ENCODE assay signal across 8 cellular contexts in the genomic region with DNA sequence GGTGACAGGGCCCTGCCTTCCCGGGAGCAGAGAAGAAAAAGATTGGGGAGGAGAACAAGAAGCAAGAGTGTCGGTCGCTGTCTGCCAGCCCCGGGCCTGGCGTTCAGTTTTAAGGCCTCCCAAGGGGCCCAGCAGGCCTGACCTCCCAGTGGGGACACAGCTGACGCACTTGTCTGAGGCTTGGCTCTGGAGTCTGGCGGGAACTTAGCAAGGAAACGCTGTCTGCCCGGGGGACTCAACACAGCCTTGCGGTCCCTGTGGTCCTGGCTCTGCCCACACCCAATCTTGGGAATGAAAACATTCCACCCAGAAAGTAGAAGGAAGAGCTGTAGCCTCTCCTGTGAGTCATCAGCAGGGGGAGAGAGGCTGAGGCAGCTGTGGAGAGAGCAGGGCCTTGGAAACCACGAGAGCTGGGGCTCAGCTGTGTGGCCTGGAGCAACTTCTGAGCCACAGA. TPM values are rescaled to one million over a fixed set of nuclear protein-coding genes. Genes with fewer than 3 reads are reported as not detected.
DNase-seq lines count a peak whose midpoint lies in the region; TF ChIP-seq lines count a peak whose summit lies in the region.

No MANE protein-coding gene starts in this region.

- intact Hi-C loops in mammary epithelial cell (cut with micrococcal nuclease) = no loop called here
- intact Hi-C loops in testis (cut with DNase I; ENCODE audit: low total_unique reads) = no loop called here

- H3K9me3 ChIP-seq in mammary epithelial cell (replicated peaks; ENCODE audit: insufficient read depth, low read length) = no peaks in the 10 kb centered on the region
- H3K9me3 ChIP-seq in testis = no peaks in the 10 kb centered on the region

- peak overlapping the region; percentile 56 for H3K4me2 ChIP-seq in mammary epithelial cell (ENCODE audit: insufficient read depth, low read depth, low read length)

- no peak for TF ChIP-seq POLR2A in testis (IDR thresholded peaks at IDR 0.05)

- no peak overlapping the region for H3K4me3 ChIP-seq in mammary epithelial cell (replicated peaks in 1 of 3; ENCODE audit: insufficient read depth in 1 of 3, low read depth in 2 of 3, low read length in 3 of 3)
- no peak overlapping the region for H3K4me3 ChIP-seq in testis

- DNase-seq in A172 (ENCODE audit: low spot score) (peak; percentile 98), HT1080 (ENCODE audit: low read depth) (peak; percentile 99), mammary epithelial cell (peak; percentile 97), testis (peak; percentile 68)
- DNase-seq in activated CD8-positive, alpha-beta memory T cell treated with anti-CD3 and anti-CD28 coated beads, Interleukin-2, amount 50 U/mL, for 4 hours = no peak
- no peak for DNase-seq in stimulated activated naive CD4-positive, alpha-beta T cell treated with Interleukin-2 at 50 U/mL for 16 hours (lab: John Stamatoyannopoulos, UW)
- DNase-seq in activated CD8-positive, alpha-beta memory T cell treated with anti-CD3 and anti-CD28 coated beads for 24 hours = no peak

- dilution Hi-C loops in mammary epithelial cell (cut with HindIII; ENCODE audit: low sequenced_read_pairs) = no loop called here

- peaks cover 4% of the 10 kb centered on the region for H3K36me3 ChIP-seq in mammary epithelial cell (ENCODE audit: insufficient read depth, low read length)
- H3K36me3 ChIP-seq in testis (ENCODE audit: low read depth, missing control alignments) = no peaks in the 10 kb centered on the region

- TF ChIP-seq CTCF in mammary epithelial cell (conservative IDR thresholded peaks at IDR 0.05 in 1 of 2, IDR thresholded peaks at IDR 0.05 in 1 of 2; ENCODE audit: extremely low read depth in 1 of 2, insufficient read depth in 1 of 2, low read depth in 1 of 2, low read length in 2 of 2) (no peak), testis (IDR thresholded peaks at IDR 0.05) (no peak)

- H3K9ac ChIP-seq in mammary epithelial cell (ENCODE audit: insufficient read depth, low read length) = peak overlapping the region; percentile 15

- CTCF ChIA-PET in mammary epithelial cell (lab: Charles Lee; ENCODE audit: low non-redundant PET) = interaction anchor here (0.6 kb wide), 1 partner anchor 74 kb away, joined by 3 read pairs; no protein-coding TSS in a partner anchor

- BruUV-seq in mammary epithelial cell (replicated peaks; lab: Mats Ljungman, UMichigan) = no TSS peak

- H3K27me3 ChIP-seq in mammary epithelial cell (ENCODE audit: insufficient read depth, low read length) (no peaks in the 10 kb centered on the region), layer of hippocampus (ENCODE audit: control insufficient read depth, insufficient read depth, low read length) (no peaks in the 10 kb centered on the region), testis (no peaks in the 10 kb centered on the region)

- H4K20me1 ChIP-seq in mammary epithelial cell (ENCODE audit: insufficient read depth, low read length) = no peaks in the 10 kb centered on the region

- WGBS in mammary epithelial cell (ENCODE audit: low coverage, missing lambda C conversion rate) = 4% methylated on average over 10 of the region's 11 CpGs
- 40 to 46% methylated on average over 6 to 11 of the region's 11 CpGs for WGBS in testis, 2 donors

- peaks cover 18% of the 10 kb centered on the region for H3K4me1 ChIP-seq in mammary epithelial cell (ENCODE audit: insufficient read depth, low read length)
- peaks cover 36% of the 10 kb centered on the region for H3K4me1 ChIP-seq in testis

- H3K27ac ChIP-seq in mammary epithelial cell (ENCODE audit: insufficient read depth, low read depth, low read length) (peak overlapping the region; percentile 54), layer of hippocampus (ENCODE audit: low read depth, low read length) (peak overlapping the region; percentile 79), testis (peak overlapping the region; percentile 80 to 90)

- no peaks in the 10 kb centered on the region for H3K79me2 ChIP-seq in mammary epithelial cell (ENCODE audit: insufficient read depth, low read length)

- in situ Hi-C loops in mammary epithelial cell (cut with MboI; ENCODE audit: low sequenced_read_pairs in 2 of 2) = no loop called here

- H2AFZ ChIP-seq in mammary epithelial cell (ENCODE audit: low read depth, low read length) = peak overlapping the region; percentile 57

RNA-seq across cellular contexts. Expression of a gene that starts 54.4 kb away (rescaled TPM):
- total RNA-seq in A172 (2014; rRNA removed; shearing (Covaris generic)) = 6.9 and 7.7 TPM in 2 replicates
- total RNA-seq in HT1080 (2014; rRNA removed; shearing (Covaris generic)) = 7.4 and 8.1 TPM in 2 replicates
- 4.7 and 5.6 TPM in 2 replicates for polyA plus RNA-seq in HT1080 (2015; cell fraction: cytosol; rRNA removed)
- polyA plus RNA-seq in HT1080 (2015; cell fraction: nucleus; rRNA removed) = 9.0 and 10.6 TPM in 2 replicates
- total RNA-seq in mammary epithelial cell (10 to 100 TPM; 11.2 to 21.0 TPM), testis (10 to 100 TPM; 24.0 to 26.4 TPM)
- polyA plus RNA-seq in mammary epithelial cell (6.5 TPM), testis (ENCODE audit: insufficient read depth, low read depth, low replicate concordance) (18.8 TPM)
- polyA minus RNA-seq in mammary epithelial cell = 10.4 TPM

Comparison
In these comparisons a context has a peak if more than half of its experiments do, and no peak if none do; other contexts are left out.
1. DNase-seq: peak in A172 (single experiment), HT1080 (single experiment), mammary epithelial cell (single experiment) and testis (single experiment); none in activated CD8-positive, alpha-beta memory T cell treated with anti-CD3 and anti-CD28 coated beads, Interleukin-2, amount 50 U/mL, for 4 hours (single experiment), stimulated activated naive CD4-positive, alpha-beta T cell treated with Interleukin-2 at 50 U/mL for 16 hours (single experiment) and activated CD8-positive, alpha-beta memory T cell treated with anti-CD3 and anti-CD28 coated beads for 24 hours (single experiment).
2. Peak in every context shown above with its lines, with median percentiles within 50 percentile points of each other: H3K27ac ChIP-seq.